8 cellular contexts compared by ENCODE assay signal in genomic region chr5:43515678-43516048, GRCh38. TPM values are rescaled to one million over a fixed set of nuclear protein-coding genes. Genes with fewer than 3 reads are reported as not detected.
DNase-seq lines count a peak whose midpoint lies in the region; ATAC-seq and TF ChIP-seq lines count a peak whose summit lies in the region.

No MANE protein-coding gene starts in this region.

- intact Hi-C loops in activated CD4-positive, alpha-beta T cell treated with anti-CD3 and anti-CD28 coated beads, Interleukin-2, amount 10 ng/mL, durations not matched to agents 24 days and 14 days (cut with micrococcal nuclease), result loop anchor here (1.0 to 10.0 kb wide), 6 partner anchors 31 to 394 kb away; partner anchors contain the start of genes HMGCS1 and NNT

- no peak for ATAC-seq in activated T-helper 17 cell treated with anti-CD3 and anti-CD28 coated beads, Interleukin-2, amount 50 U/mL, for 72 hours (replicated peaks)
- no peak for ATAC-seq in HG03378 (IDR thresholded peaks at IDR 0.05; ENCODE audit: unreplicated experiment)

- H3K36me3 ChIP-seq in kidney epithelial cell (ENCODE audit: control insufficient read depth, insufficient read depth, low read length) (no peaks in the 10 kb centered on the region), thymus (ENCODE audit: control insufficient read depth, insufficient read depth) (no peaks in the 10 kb centered on the region)

- no peak overlapping the region for H3K27ac ChIP-seq in thymus (ENCODE audit: low read depth)

- 51% methylated on average over 1 of the region's 1 CpG for WGBS in thymus

- no peaks in the 10 kb centered on the region for H3K27me3 Mint-ChIP-seq in activated CD4-positive, alpha-beta T cell treated with anti-CD3 and anti-CD28 coated beads, Interleukin-2, amount 10 ng/mL, durations not matched to agents 24 days and 14 days
- no peaks in the 10 kb centered on the region for H3K27me3 Mint-ChIP-seq in activated T-helper 17 cell treated with anti-CD3 and anti-CD28 coated beads, Interleukin-2, amount 50 U/mL, for 72 hours

- peak overlapping the region; percentile 96 for H3K27ac Mint-ChIP-seq in activated CD4-positive, alpha-beta T cell treated with anti-CD3 and anti-CD28 coated beads, Interleukin-2, amount 10 ng/mL, durations not matched to agents 24 days and 14 days
- peak overlapping the region; percentile 97 for H3K27ac Mint-ChIP-seq in activated T-helper 17 cell treated with anti-CD3 and anti-CD28 coated beads, Interleukin-2, amount 50 U/mL, for 72 hours

- peaks cover 8% of the 10 kb centered on the region for H3K4me1 ChIP-seq in thymus (ENCODE audit: control insufficient read depth, insufficient read depth, low read length)

- peak overlapping the region; percentile 95 for H3K4me3 Mint-ChIP-seq in activated CD4-positive, alpha-beta T cell treated with anti-CD3 and anti-CD28 coated beads, Interleukin-2, amount 10 ng/mL, durations not matched to agents 24 days and 14 days
- H3K4me3 Mint-ChIP-seq in activated T-helper 17 cell treated with anti-CD3 and anti-CD28 coated beads, Interleukin-2, amount 50 U/mL, for 72 hours, result peak overlapping the region; percentile 84

- H3K36me3 Mint-ChIP-seq in activated CD4-positive, alpha-beta T cell treated with anti-CD3 and anti-CD28 coated beads, Interleukin-2, amount 10 ng/mL, durations not matched to agents 24 days and 14 days (ENCODE audit: low read depth), result peaks cover 11% of the 10 kb centered on the region
- no peaks in the 10 kb centered on the region for H3K36me3 Mint-ChIP-seq in activated T-helper 17 cell treated with anti-CD3 and anti-CD28 coated beads, Interleukin-2, amount 50 U/mL, for 72 hours (ENCODE audit: low read depth)

- H3K9me3 Mint-ChIP-seq in activated CD4-positive, alpha-beta T cell treated with anti-CD3 and anti-CD28 coated beads, Interleukin-2, amount 10 ng/mL, durations not matched to agents 24 days and 14 days, result peaks cover 5% of the 10 kb centered on the region
- H3K9me3 Mint-ChIP-seq in activated T-helper 17 cell treated with anti-CD3 and anti-CD28 coated beads, Interleukin-2, amount 50 U/mL, for 72 hours, result no peaks in the 10 kb centered on the region

- H3K27me3 ChIP-seq in kidney epithelial cell (ENCODE audit: control insufficient read depth, insufficient read depth, low read length), result no peaks in the 10 kb centered on the region
- H3K27me3 ChIP-seq in thymus (ENCODE audit: control insufficient read depth, insufficient read depth), result no peaks in the 10 kb centered on the region

- H3K4me3 ChIP-seq in kidney epithelial cell (ENCODE audit: low read depth, low read length), result peak overlapping the region; percentile 62
- peak overlapping the region; percentile 86 for H3K4me3 ChIP-seq in thymus (ENCODE audit: low read length)

- no peaks in the 10 kb centered on the region for H3K9me3 ChIP-seq in thymus (ENCODE audit: control insufficient read depth)

- no peak for TF ChIP-seq CTCF in kidney epithelial cell (IDR thresholded peaks at IDR 0.05; ENCODE audit: insufficient read depth, low read length, poor library complexity, severe bottlenecking)

- no peak for DNase-seq in activated CD4-positive, alpha-beta T cell treated with anti-CD3 and anti-CD28 coated beads, Interleukin-2, amount 10 ng/mL, durations not matched to agents 24 days and 14 days
- no peak for DNase-seq in activated CD4-positive, alpha-beta T cell treated with anti-CD3 and anti-CD28 coated beads, Interleukin-2, amount 50 U/mL, for 4 hours
- no peak for DNase-seq in kidney epithelial cell (ENCODE audit: low read depth)
- DNase-seq in GM03348 (ENCODE audit: low spot score), result no peak
- no peak for DNase-seq in COLO668 (lab: John Stamatoyannopoulos, UW; ENCODE audit: unreplicated experiment)

- H3K4me1 Mint-ChIP-seq in activated CD4-positive, alpha-beta T cell treated with anti-CD3 and anti-CD28 coated beads, Interleukin-2, amount 10 ng/mL, durations not matched to agents 24 days and 14 days, result peaks cover 23% of the 10 kb centered on the region
- H3K4me1 Mint-ChIP-seq in activated T-helper 17 cell treated with anti-CD3 and anti-CD28 coated beads, Interleukin-2, amount 50 U/mL, for 72 hours, result peaks cover 25% of the 10 kb centered on the region

RNA-seq across cellular contexts. Expression of gene C5orf34, which starts 0.7 kb away (rescaled TPM):
- 6.8 and 8.7 TPM in 2 replicates for total RNA-seq in activated CD4-positive, alpha-beta T cell treated with anti-CD3 and anti-CD28 coated beads, Interleukin-2, amount 10 ng/mL, durations not matched to agents 24 days and 14 days
- total RNA-seq in activated T-helper 17 cell treated with anti-CD3 and anti-CD28 coated beads, Interleukin-2, amount 50 U/mL, for 72 hours, result 10 to 100 TPM in 1 of 2 donors, 1 to 10 TPM in 1; 7.7 to 11.7 TPM
- 0.38 and 1.1 TPM in 2 replicates for total RNA-seq in kidney epithelial cell
- 5.3 TPM for polyA plus RNA-seq in thymus

RNA-seq across cellular contexts. Expression of gene TMEM267, which starts 32.0 kb away (rescaled TPM):
- total RNA-seq in activated CD4-positive, alpha-beta T cell treated with anti-CD3 and anti-CD28 coated beads, Interleukin-2, amount 10 ng/mL, durations not matched to agents 24 days and 14 days, result 20.0 and 24.0 TPM in 2 replicates
- total RNA-seq in activated T-helper 17 cell treated with anti-CD3 and anti-CD28 coated beads, Interleukin-2, amount 50 U/mL, for 72 hours, result 10 to 100 TPM in 1 of 2 donors, 1 to 10 TPM in 1; 9.5 to 14.6 TPM
- 17.9 and 25.4 TPM in 2 replicates for total RNA-seq in kidney epithelial cell
- 20.6 TPM for polyA plus RNA-seq in thymus

RNA-seq across cellular contexts. Expression of gene PAIP1, which starts 41.2 kb away (rescaled TPM):
- total RNA-seq in activated CD4-positive, alpha-beta T cell treated with anti-CD3 and anti-CD28 coated beads, Interleukin-2, amount 10 ng/mL, durations not matched to agents 24 days and 14 days, result 60.2 and 64.1 TPM in 2 replicates
- total RNA-seq in activated T-helper 17 cell treated with anti-CD3 and anti-CD28 coated beads, Interleukin-2, amount 50 U/mL, for 72 hours, result 10 to 100 TPM; 28.3 to 43.6 TPM
- total RNA-seq in kidney epithelial cell, result 151 and 179 TPM in 2 replicates
- polyA plus RNA-seq in thymus, result 59.2 TPM
